ENCODE assay signal across 9 cellular contexts in genomic region chr13:46575843-46576242, GRCh38. TPM values are rescaled to one million over a fixed set of nuclear protein-coding genes. Genes with fewer than 3 reads are reported as not detected.
A peak's percentile ranks its signal among the peaks of the same experiment; 100 is the strongest.
DNase-seq lines count a peak whose midpoint lies in the region; TF ChIP-seq lines count a peak whose summit lies in the region.
"Had no signal": no experiment of that assay in that cellular context is flagged by ENCODE, and none has a peak within 500 bp of the region (broad histone marks: within the 10 kb centered on the region; RNA-seq: fewer than 3 reads in every experiment).

No MANE protein-coding gene starts in this region.

- H4K20me1 ChIP-seq in fibroblast of lung (ENCODE audit: control insufficient read depth, extremely low read depth, insufficient read depth, low read length): no peaks in the 10 kb centered on the region
- H4K20me1 ChIP-seq in osteoblast (ENCODE audit: insufficient read depth, low read length): peaks cover 51% of the 10 kb centered on the region

- H3K4me1 ChIP-seq in fibroblast of lung (ENCODE audit: control insufficient read depth, extremely low read depth, insufficient read depth, low read length) (peaks cover 27% of the 10 kb centered on the region), osteoblast (ENCODE audit: insufficient read depth, low read length) (peaks cover 20% of the 10 kb centered on the region)

- H2AFZ ChIP-seq in fibroblast of lung (ENCODE audit: low read length) (no peak overlapping the region), osteoblast (ENCODE audit: low read length) (no peak overlapping the region)

- H3K27me3 ChIP-seq in fibroblast of lung (ENCODE audit: control insufficient read depth, insufficient read depth, low read length) (no peaks in the 10 kb centered on the region), osteoblast (ENCODE audit: insufficient read depth, low read length) (no peaks in the 10 kb centered on the region)

- H3K79me2 ChIP-seq in fibroblast of lung (ENCODE audit: control insufficient read depth, insufficient read depth, low read length) (peaks cover 23% of the 10 kb centered on the region), osteoblast (ENCODE audit: insufficient read depth, low read length) (peaks cover 72% of the 10 kb centered on the region)

- peak; percentile 82 for DNase-seq in AG20443 (ENCODE audit: low spot score)
- peak; percentile 86 for DNase-seq in RPMI7951 (ENCODE audit: low read depth)
- DNase-seq in fibroblast of lung (ENCODE audit: low read depth in 2 of 2): peak; percentile 75 to 97
- DNase-seq in osteoblast (ENCODE audit: insufficient read length, low spot score, missing footprints): no peak
- DNase-seq in SK-N-DZ (ENCODE audit: low spot score): no peak
- DNase-seq in SW480 (ENCODE audit: low spot score): no peak
- DNase-seq in DMS79 (lab: John Stamatoyannopoulos, UW): no peak
- DNase-seq in COR-L47 (lab: John Stamatoyannopoulos, UW): no peak

- H3K9me3 ChIP-seq in fibroblast of lung (ENCODE audit: control insufficient read depth, insufficient read depth, low read depth, low read length): no peaks in the 10 kb centered on the region
- H3K9me3 ChIP-seq in osteoblast (ENCODE audit: low read depth, low read length): no peaks in the 10 kb centered on the region

- H3K4me3 ChIP-seq in fibroblast of lung (replicated peaks in 1 of 4; ENCODE audit: control extremely low read depth in 1 of 4, insufficient read depth in 1 of 4, low read depth in 3 of 4, low read length in 4 of 4) (peak overlapping the region in 1 of 4 experiments; percentile 14), osteoblast (ENCODE audit: insufficient read depth, low read length) (no peak overlapping the region)
- H3K4me3 ChIP-seq: K562 had no signal

- TF ChIP-seq CTCF in fibroblast of lung (conservative IDR thresholded peaks at IDR 0.05 in 1 of 2, IDR thresholded peaks at IDR 0.05 in 1 of 2; ENCODE audit: low read depth in 1 of 2, low read length in 2 of 2): no peak
- TF ChIP-seq CTCF in osteoblast (IDR thresholded peaks at IDR 0.05; ENCODE audit: extremely low read depth, low read depth, low read length): no peak

- H3K9ac ChIP-seq in fibroblast of lung (ENCODE audit: insufficient read depth, low read length): no peak overlapping the region

- H3K4me2 ChIP-seq in fibroblast of lung (ENCODE audit: extremely low read depth, insufficient read depth, low read length) (peak overlapping the region; percentile 61), osteoblast (ENCODE audit: insufficient read depth, low read length) (peak overlapping the region; percentile 32)

- no peaks in the 10 kb centered on the region for H3K36me3 ChIP-seq in fibroblast of lung (ENCODE audit: control insufficient read depth, insufficient read depth, low read length)
- H3K36me3 ChIP-seq in osteoblast (ENCODE audit: insufficient read depth, low read length): no peaks in the 10 kb centered on the region

- H3K27ac ChIP-seq in fibroblast of lung (ENCODE audit: insufficient read depth, low read length) (peak overlapping the region; percentile 62), osteoblast (ENCODE audit: low read depth, low read length) (peak overlapping the region; percentile 62)

RNA-seq across cellular contexts. Expression of gene LRCH1, which starts 22.9 kb away (rescaled TPM):
- total RNA-seq in RPMI7951 (2014; rRNA removed; shearing (Covaris generic)): 5.8 TPM in 2 replicates
- total RNA-seq in fibroblast of lung: 8.7 and 12.4 TPM in 2 replicates
- 12.0 and 12.9 TPM in 2 replicates for polyA plus RNA-seq in fibroblast of lung
- polyA plus RNA-seq in fibroblast of lung (2012): 8.2 and 8.4 TPM in 2 replicates
- polyA minus RNA-seq in fibroblast of lung (ENCODE audit: low replicate concordance): 4.3 and 10.0 TPM in 2 replicates
- 6.9 and 7.1 TPM in 2 replicates for total RNA-seq in osteoblast
- 3.9 and 4.9 TPM in 2 replicates for polyA plus RNA-seq in SK-N-DZ (2014; cell fraction: cytosol; rRNA removed)
- 3.6 and 6.9 TPM in 2 replicates for polyA plus RNA-seq in SK-N-DZ (2014; cell fraction: nucleus; rRNA removed)

Comparison
In these comparisons a context has a peak if more than half of its experiments do, and no peak if none do; other contexts are left out.
1. DNase-seq: peak in AG20443 (single experiment), RPMI7951 (single experiment) and fibroblast of lung (2 of 2); none in osteoblast (single experiment), SK-N-DZ (single experiment), SW480 (single experiment), DMS79 (single experiment) and COR-L47 (single experiment).